ENCODE assay signal across 8 cellular contexts in the genomic region with DNA sequence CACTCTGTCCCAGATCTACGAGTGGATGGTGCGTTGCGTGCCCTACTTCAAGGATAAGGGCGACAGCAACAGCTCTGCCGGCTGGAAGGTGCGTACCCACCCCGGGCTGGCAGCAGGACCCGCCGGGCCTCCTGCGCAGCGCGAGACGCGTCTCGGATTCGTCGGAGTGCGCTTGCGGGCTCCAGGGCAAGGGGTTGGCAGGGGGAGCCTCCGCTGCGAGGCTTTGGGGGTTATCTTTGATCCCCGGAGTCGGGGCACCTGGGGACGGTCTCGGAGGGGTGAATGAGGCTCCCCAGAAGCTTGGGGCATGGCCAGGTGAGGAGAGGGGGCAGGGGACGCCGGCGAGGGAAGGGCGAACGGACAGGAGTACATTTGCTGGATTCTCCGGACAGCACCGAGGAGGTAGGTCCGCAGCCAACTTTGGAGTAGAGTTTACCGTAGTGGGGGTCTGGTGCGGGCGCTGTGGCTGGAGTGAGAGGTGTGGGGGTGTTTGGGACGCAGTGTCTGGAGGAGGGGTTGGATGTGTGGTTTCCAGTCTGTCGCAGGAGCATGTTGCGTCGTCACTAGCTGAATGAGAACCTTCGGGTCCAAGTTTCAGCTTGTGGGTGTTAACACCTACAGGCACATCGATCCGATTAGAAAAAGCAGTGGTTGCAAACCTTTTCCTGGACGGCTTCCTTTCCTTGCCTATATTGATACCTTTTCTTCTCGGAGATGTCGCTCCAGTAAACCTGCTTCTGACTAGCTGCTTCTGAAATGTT. TPM values are rescaled to one million over a fixed set of nuclear protein-coding genes. Genes with fewer than 3 reads are reported as not detected.
A peak's percentile ranks its signal among the peaks of the same experiment; 100 is the strongest.
DNase-seq lines count a peak whose midpoint lies in the region; ATAC-seq, FAIRE-seq and TF ChIP-seq lines count a peak whose summit lies in the region.

No MANE protein-coding gene starts in this region.

- RAD21 ChIA-PET in HCT116 (lab: Charles Lee; ENCODE audit: low non-redundant PET in 1 of 2, low total read pairs in 2 of 2, uncharacterized antibody in 2 of 2, unreplicated experiment in 2 of 2): no interaction called here

- no peaks in the 10 kb centered on the region for H3K9me3 Mint-ChIP-seq in activated naive CD8-positive, alpha-beta T cell treated with anti-CD3 and anti-CD28 coated beads for 36 hours

- H3K36me3 Mint-ChIP-seq in activated naive CD8-positive, alpha-beta T cell treated with anti-CD3 and anti-CD28 coated beads for 36 hours: peaks cover 14% of the 10 kb centered on the region

- H3K9me3 ChIP-seq in A549 (no peaks in the 10 kb centered on the region), HCT116 (ENCODE audit: control insufficient read depth in 1 of 2, insufficient read depth in 1 of 2, low read depth in 1 of 2, low read length in 2 of 2) (no peaks in the 10 kb centered on the region), hepatocyte (ENCODE audit: low read depth) (no peaks in the 10 kb centered on the region)

- H2AFZ ChIP-seq in HCT116 (ENCODE audit: low read depth, low read length, poor library complexity, severe bottlenecking): no peak overlapping the region
- H2AFZ ChIP-seq in hepatocyte: no peak overlapping the region

- peak overlapping the region; percentile 77 for H3K9ac ChIP-seq in HCT116 (ENCODE audit: low read length)

- H3K27ac ChIP-seq in A549 (peak overlapping the region; percentile 88 to 95; a peak in 5 of 6 replicates), HCT116 (ENCODE audit: low read depth, low read length) (peak overlapping the region; percentile 45), hepatocyte (peak overlapping the region; percentile 90)

- H3K79me2 ChIP-seq in HCT116 (ENCODE audit: insufficient read depth, low read length) (peaks cover 54% of the 10 kb centered on the region), hepatocyte (peaks cover 52% of the 10 kb centered on the region)

- peaks cover 10% of the 10 kb centered on the region for H3K27me3 Mint-ChIP-seq in activated naive CD8-positive, alpha-beta T cell treated with anti-CD3 and anti-CD28 coated beads for 36 hours

- no peak overlapping the region for H3K27ac Mint-ChIP-seq in activated naive CD8-positive, alpha-beta T cell treated with anti-CD3 and anti-CD28 coated beads for 36 hours

- H3K4me1 ChIP-seq in A549: peaks cover 38% of the 10 kb centered on the region; the same call in 2 of the 3 replicates
- peaks cover 48 to 62% of the 10 kb centered on the region in 2 experiments for H3K4me1 ChIP-seq in HCT116 (ENCODE audit: control insufficient read depth in 1 of 2, insufficient read depth in 2 of 2, low read length in 2 of 2)
- peaks cover 31% of the 10 kb centered on the region for H3K4me1 ChIP-seq in hepatocyte (ENCODE audit: insufficient read depth)

- H3K4me3 ChIP-seq in A549: peak overlapping the region; percentile 95
- H3K4me3 ChIP-seq in HCT116 (replicated peaks in 1 of 2; ENCODE audit: low read depth in 1 of 2, low read length in 2 of 2): peak overlapping the region; percentile 52 to 86
- peak overlapping the region; percentile 75 for H3K4me3 ChIP-seq in hepatocyte
- H3K4me3 ChIP-seq in skeletal muscle cell (ENCODE audit: low read depth, low read length): peak overlapping the region; percentile 91

- no peak for DNase-seq in A549 (ENCODE audit: low read depth in 1 of 2, low spot score in 1 of 2)
- DNase-seq in HCT116 (ENCODE audit: low read depth, low spot score): no peak
- no peak for DNase-seq in activated naive CD8-positive, alpha-beta T cell treated with anti-CD3 and anti-CD28 coated beads for 36 hours
- peak; percentile 53 for DNase-seq in hepatocyte (ENCODE audit: low spot score)
- DNase-seq in skeletal muscle cell (ENCODE audit: low read depth): no peak
- no peak for DNase-seq in stimulated activated CD4-positive, alpha-beta T cell treated with anti-CD3 and anti-CD28 coated beads, Interleukin-12 subunit alpha, Interleukin-12 subunit beta, amount 100 ng/mL, for 4 hours
- DNase-seq in GM20000 (ENCODE audit: low spot score): no peak

- FAIRE-seq in A549 (lab: Jason Lieb, UNC): no peak

- CTCF ChIA-PET in A549 (lab: Yijun Ruan, JAX): interaction anchor here (1.3 kb wide), 1 partner anchor 331 kb away, joined by 3 read pairs; no protein-coding TSS in a partner anchor
- CTCF ChIA-PET in HCT116 (lab: Charles Lee): no interaction called here

- TF ChIP-seq EP300 in A549 (IDR thresholded peaks at IDR 0.05): no peak

- TF ChIP-seq RAD21 in A549 (conservative IDR thresholded peaks at IDR 0.05 in 1 of 2, IDR thresholded peaks at IDR 0.05 in 1 of 2) (no peak), HCT116 (IDR thresholded peaks at IDR 0.05; ENCODE audit: low read depth) (no peak)

- H3K4me2 ChIP-seq in A549 (peak overlapping the region; percentile 84), HCT116 (ENCODE audit: low read length) (peak overlapping the region; percentile 92), hepatocyte (peak overlapping the region; percentile 89)

- H3K4me1 Mint-ChIP-seq in activated naive CD8-positive, alpha-beta T cell treated with anti-CD3 and anti-CD28 coated beads for 36 hours: peaks cover 41% of the 10 kb centered on the region

- intact Hi-C loops in HCT116 (cut with micrococcal nuclease): loop anchor here (5.0 kb wide), 2 partner anchors 110 to 820 kb away; partner anchors contain the start of gene CD164

- H4K20me1 ChIP-seq in HCT116 (ENCODE audit: insufficient read depth): peaks cover 4% of the 10 kb centered on the region; the same call in 1 of the 2 replicates
- peaks cover 51% of the 10 kb centered on the region for H4K20me1 ChIP-seq in hepatocyte (ENCODE audit: insufficient read depth, poor library complexity, severe bottlenecking)

- TF ChIP-seq POLR2A in A549 (IDR thresholded peaks at IDR 0.05; ENCODE audit: low read length): no peak
- no peak for TF ChIP-seq POLR2A in HCT116 (IDR thresholded peaks at IDR 0.05; ENCODE audit: borderline replicate concordance, extremely low read depth, insufficient read depth, insufficient read length)

- no peak for ATAC-seq in A549
- ATAC-seq in HCT116: no peak
- ATAC-seq in GM21723 (IDR thresholded peaks at IDR 0.05; ENCODE audit: unreplicated experiment): no peak

- H3K4me3 Mint-ChIP-seq in activated naive CD8-positive, alpha-beta T cell treated with anti-CD3 and anti-CD28 coated beads for 36 hours: peak overlapping the region; percentile 40

- H3K36me3 ChIP-seq in HCT116 (ENCODE audit: control insufficient read depth in 1 of 2, insufficient read depth in 2 of 2, low read length in 2 of 2) (peaks cover 0 to 5% of the 10 kb centered on the region in 2 experiments; a peak in 1 of 4 replicates), hepatocyte (replicated peaks; ENCODE audit: insufficient read depth, low read depth) (no peaks in the 10 kb centered on the region)

- no peak for TF ChIP-seq CTCF in A549 (IDR thresholded peaks at IDR 0.05)
- no peak for TF ChIP-seq CTCF in HCT116 (IDR thresholded peaks at IDR 0.05 in 2 of 3, conservative IDR thresholded peaks at IDR 0.05 in 1 of 3; ENCODE audit: borderline replicate concordance in 1 of 3, insufficient read depth in 1 of 3, low read depth in 2 of 3, low read length in 2 of 3)
- no peak for TF ChIP-seq CTCF in hepatocyte (IDR thresholded peaks at IDR 0.05; ENCODE audit: poor library complexity)
- no peak for TF ChIP-seq CTCF in GM20000 (IDR thresholded peaks at IDR 0.05; ENCODE audit: extremely low read depth, missing control alignments)

- BruUV-seq in HCT116 (replicated peaks; lab: Mats Ljungman, UMichigan): TSS peak; percentile 32

- POLR2A ChIA-PET in A549 (lab: Yijun Ruan, JAX): interaction anchor here (1.7 kb wide), 1 partner anchor 221 kb away, joined by 3 read pairs; no protein-coding TSS in a partner anchor
- POLR2A ChIA-PET in HCT116 (lab: Charles Lee): no interaction called here

- H3K27me3 ChIP-seq in HCT116 (ENCODE audit: insufficient read depth, low read length) (no peaks in the 10 kb centered on the region), hepatocyte (no peaks in the 10 kb centered on the region)

- 95% methylated on average over 21 of the region's 46 CpGs for WGBS in A549 (ENCODE audit: missing lambda C conversion rate)
- 3% methylated on average over 42 of the region's 46 CpGs for WGBS in hepatocyte (ENCODE audit: low lambda C conversion rate, missing lambda C conversion rate)

- H3K9me2 ChIP-seq in HCT116 (ENCODE audit: insufficient read depth) (no peaks in the 10 kb centered on the region), hepatocyte (replicated peaks; ENCODE audit: insufficient read depth) (no peaks in the 10 kb centered on the region)

TF ChIP-seq in A549, 52 proteins besides CTCF, POLR2A, EP300 and RAD21 (continues in another document):
- TF ChIP-seq SREBF2 (IDR thresholded peaks at IDR 0.05) (no peak), ATOH8 (CRISPR knock-in tag; IDR thresholded peaks at IDR 0.05; ENCODE audit: low read depth) (no peak), FOSL2 (IDR thresholded peaks at IDR 0.05) (no peak), FOSL2 (CRISPR knock-in tag; IDR thresholded peaks at IDR 0.05) (no peak), CEBPB (IDR thresholded peaks at IDR 0.05) (no peak)

TF ChIP-seq in HCT116, 20 proteins besides CTCF, POLR2A, EP300 and RAD21:
- TF ChIP-seq YY1 (IDR thresholded peaks at IDR 0.05; ENCODE audit: extremely low read depth, insufficient replicate concordance, low read depth, low read length) (no peak), POLR2AphosphoS5 (IDR thresholded peaks at IDR 0.05; ENCODE audit: low read depth, low read length) (no peak), EZH2phosphoT487 (IDR thresholded peaks at IDR 0.05; ENCODE audit: borderline replicate concordance) (no peak), ELF1 (IDR thresholded peaks at IDR 0.05; ENCODE audit: borderline replicate concordance, low read depth) (no peak), SIN3A (IDR thresholded peaks at IDR 0.05; ENCODE audit: low read depth) (no peak), EGR1 (IDR thresholded peaks at IDR 0.05; ENCODE audit: low read depth) (no peak), CBX3 (IDR thresholded peaks at IDR 0.05; ENCODE audit: low read depth) (no peak)
- TF ChIP-seq, protein P1, sequence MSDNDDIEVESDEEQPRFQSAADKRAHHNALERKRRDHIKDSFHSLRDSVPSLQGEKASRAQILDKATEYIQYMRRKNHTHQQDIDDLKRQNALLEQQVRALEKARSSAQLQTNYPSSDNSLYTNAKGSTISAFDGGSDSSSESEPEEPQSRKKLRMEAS (IDR thresholded peaks at IDR 0.05): no peak

RNA-seq across cellular contexts. Expression of gene FOXO3, which starts 1.2 kb away (rescaled TPM):
- polyA plus RNA-seq in A549 (2011; rRNA removed): 7.5 and 10.0 TPM in 2 replicates
- polyA plus RNA-seq in A549 (2012; cell fraction: cytosol; rRNA removed): 3.5 and 5.0 TPM in 2 replicates
- polyA plus RNA-seq in A549 (2012; cell fraction: nucleus; rRNA removed): 3.4 and 3.7 TPM in 2 replicates
- 4.2 to 4.8 TPM (median 4.6 TPM) in 3 replicates for polyA plus RNA-seq in A549 (2017; fragmentation: RNase III; extraction: RNeasy Plus Mini Kit Qiagen cat#74134 plus additional on column Dnase treatment)
- 37.0 and 42.7 TPM in 2 replicates for polyA minus RNA-seq in A549 (2011; rRNA and poly(A)+ RNA removed)
- total RNA-seq in HCT116 (2021; ENCODE audit: unreplicated experiment): 40.0 TPM
- polyA plus RNA-seq in HCT116 (2012): 20.9 and 25.9 TPM in 2 replicates
- 1 to 10 TPM; 7.0 to 8.0 TPM for total RNA-seq in activated naive CD8-positive, alpha-beta T cell treated with anti-CD3 and anti-CD28 coated beads for 36 hours
- 51.0 and 54.9 TPM in 2 replicates for total RNA-seq in hepatocyte
- polyA plus RNA-seq in hepatocyte: 44.6 and 50.1 TPM in 2 replicates
